10 cellular contexts compared by ENCODE assay signal in the genomic region with DNA sequence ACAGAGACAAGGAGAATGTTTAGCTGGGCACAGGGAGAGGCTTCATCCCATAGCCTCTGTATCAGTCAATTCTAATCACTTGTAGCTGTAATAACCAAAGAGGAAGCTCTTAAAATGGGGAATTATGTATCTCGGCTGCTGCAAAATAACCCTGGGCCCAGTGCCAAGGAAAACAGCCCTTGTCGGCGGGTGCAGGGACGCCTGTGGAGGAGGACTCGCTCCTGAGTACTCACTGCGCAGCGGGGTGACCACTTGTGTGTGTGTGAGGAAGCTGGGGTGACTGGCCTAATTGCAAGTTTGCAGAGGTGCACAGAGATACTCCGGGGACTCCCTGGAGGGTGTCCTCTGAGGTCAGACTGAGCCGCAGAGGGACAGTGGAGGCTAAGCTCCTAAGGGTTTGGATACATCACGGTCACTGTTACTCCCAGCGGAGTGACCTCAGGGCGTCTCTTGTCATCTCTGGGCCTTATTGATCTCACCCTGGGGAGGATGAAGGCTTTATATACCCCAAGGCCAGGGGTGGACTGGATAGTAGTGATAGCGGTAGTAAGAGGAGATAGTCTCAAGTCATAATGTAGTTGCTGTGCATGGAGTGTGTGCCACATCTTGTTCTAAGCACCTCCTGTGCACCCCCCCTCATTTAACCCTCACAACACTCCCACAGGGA. TPM values are rescaled to one million over a fixed set of nuclear protein-coding genes. Genes with fewer than 3 reads are reported as not detected.
DNase-seq lines count a peak whose midpoint lies in the region; ATAC-seq, FAIRE-seq and TF ChIP-seq lines count a peak whose summit lies in the region.
"Had no signal": no experiment of that assay in that cellular context is flagged by ENCODE, and none has a peak within 500 bp of the region (broad histone marks: within the 10 kb centered on the region; RNA-seq: fewer than 3 reads in every experiment).

No MANE protein-coding gene starts in this region.

- FAIRE-seq in urothelium cell line (lab: Jason Lieb, UNC) = no peak

- no peaks in the 10 kb centered on the region for H3K27me3 ChIP-seq in GM23338 (ENCODE audit: insufficient read depth)

- H3K36me3 Mint-ChIP-seq in GM23338 (ENCODE audit: low read depth) = peaks cover 13% of the 10 kb centered on the region

- no peaks in the 10 kb centered on the region; the same call in 2 of the 3 replicates for H3K9me3 Mint-ChIP-seq in GM23338
- H3K9me3 Mint-ChIP-seq: activated naive CD4-positive, alpha-beta T cell treated with anti-CD3 and anti-CD28 coated beads, Interleukin-2, amount 50 U/mL, for 24 hours had no signal

- H3K4me3 ChIP-seq in GM23338 = no peak overlapping the region
- H3K4me3 ChIP-seq: HAP-1 had no signal

- peaks cover 5% of the 10 kb centered on the region; the same call in 1 of the 2 replicates for H3K36me3 ChIP-seq in GM23338 (ENCODE audit: insufficient read depth)
- H3K36me3 ChIP-seq: HAP-1 had no signal

- no peak overlapping the region for H3K4me3 Mint-ChIP-seq in GM23338
- H3K4me3 Mint-ChIP-seq: activated naive CD4-positive, alpha-beta T cell treated with anti-CD3 and anti-CD28 coated beads, Interleukin-2, amount 50 U/mL, for 24 hours had no signal

- H3K27ac ChIP-seq in GM23338 (ENCODE audit: low read depth) = no peak overlapping the region

- H3K4me1 Mint-ChIP-seq in GM23338 = peaks cover 25% of the 10 kb centered on the region

- no peaks in the 10 kb centered on the region for H3F3A ChIP-seq in GM23338 (replicated peaks; ENCODE audit: low read depth)

- no peaks in the 10 kb centered on the region for H3K9me2 ChIP-seq in GM23338 (ENCODE audit: insufficient read depth)

- peaks cover 81% of the 10 kb centered on the region for H3K79me2 ChIP-seq in GM23338 (replicated peaks; ENCODE audit: insufficient read depth)

- peaks cover 48% of the 10 kb centered on the region for H4K20me1 ChIP-seq in GM23338 (replicated peaks; ENCODE audit: insufficient read depth)

- DNase-seq in GM23338 (ENCODE audit: low spot score) (no peak), NCI-H2227 treated with DMSO at 0.1 percent for 48 hours (lab: John Stamatoyannopoulos, UW) (peak; percentile 82), cerebellum (ENCODE audit: low spot score) (peak; percentile 33), non-pigmented ciliary epithelial cell (ENCODE audit: low read depth) (peak; percentile 41), NCI-H526 treated with DMSO at 0.1 percent for 48 hours (lab: John Stamatoyannopoulos, UW) (no peak), urothelium cell line (ENCODE audit: low spot score) (no peak), ecto neural progenitor cell (ENCODE audit: low spot score) (no peak)
- DNase-seq in stimulated activated CD4-positive, alpha-beta T cell treated with anti-CD3 and anti-CD28 coated beads, Interleukin-2, amount 100 ng/mL, for 24 hours = no peak

- H3K4me2 ChIP-seq in GM23338 = no peak overlapping the region

- peaks cover 8% of the 10 kb centered on the region for H3K27me3 Mint-ChIP-seq in GM23338 (ENCODE audit: insufficient read depth, low read depth, poor library complexity)
- H3K27me3 Mint-ChIP-seq: activated naive CD4-positive, alpha-beta T cell treated with anti-CD3 and anti-CD28 coated beads, Interleukin-2, amount 50 U/mL, for 24 hours had no signal

- no peak for TF ChIP-seq CTCF in GM23338 (conservative IDR thresholded peaks at IDR 0.05; ENCODE audit: low read depth in 2 of 2)

- no peak for ATAC-seq in GM23338

- H3K4me1 ChIP-seq in GM23338 (ENCODE audit: insufficient read depth) = 0 out of 2 replicates have a peak, but pooled peaks cover 4% of the 10 kb centered on the region
- H3K4me1 ChIP-seq: HAP-1 had no signal

- H2AFZ ChIP-seq in GM23338 = no peak overlapping the region

- H3K27ac Mint-ChIP-seq in GM23338 = 0 out of 2 replicates have a peak overlapping the region, but pooled peaks have one; percentile 5
- H3K27ac Mint-ChIP-seq: activated naive CD4-positive, alpha-beta T cell treated with anti-CD3 and anti-CD28 coated beads, Interleukin-2, amount 50 U/mL, for 24 hours had no signal

TF ChIP-seq in GM23338, 12 proteins besides CTCF, POLR2A, EP300 and RAD21:
- no peak for TF ChIP-seq CREB1 (CRISPR knock-in tag; IDR thresholded peaks at IDR 0.05; ENCODE audit: low read depth)
- TF ChIP-seq STAT1 (IDR thresholded peaks at IDR 0.05; ENCODE audit: unreplicated experiment) = no peak

RNA-seq across cellular contexts. Expression of gene SLC6A6, which starts 37.2 kb away (rescaled TPM):
- total RNA-seq in GM23338 (2014; rRNA removed; shearing (Covaris generic)) = 142 and 150 TPM in 2 replicates
- polyA plus RNA-seq in GM23338 (2016; fragmentation: Nextera tagmentation; extraction: Ambion mirVana) = 27.5 and 31.6 TPM in 2 replicates
- total RNA-seq in cerebellum = 24.6 TPM

Comparison
In these comparisons a context has a peak if more than half of its experiments do, and no peak if none do; other contexts are left out.
1. DNase-seq: peak in NCI-H2227 treated with DMSO at 0.1 percent for 48 hours (single experiment), cerebellum (single experiment) and non-pigmented ciliary epithelial cell (single experiment); none in GM23338 (single experiment), NCI-H526 treated with DMSO at 0.1 percent for 48 hours (single experiment), urothelium cell line (single experiment), ecto neural progenitor cell (single experiment) and stimulated activated CD4-positive, alpha-beta T cell treated with anti-CD3 and anti-CD28 coated beads, Interleukin-2, amount 100 ng/mL, for 24 hours (0 of 2).